Comparison of ENCODE assay signal across 25 cellular contexts in the genomic region with DNA sequence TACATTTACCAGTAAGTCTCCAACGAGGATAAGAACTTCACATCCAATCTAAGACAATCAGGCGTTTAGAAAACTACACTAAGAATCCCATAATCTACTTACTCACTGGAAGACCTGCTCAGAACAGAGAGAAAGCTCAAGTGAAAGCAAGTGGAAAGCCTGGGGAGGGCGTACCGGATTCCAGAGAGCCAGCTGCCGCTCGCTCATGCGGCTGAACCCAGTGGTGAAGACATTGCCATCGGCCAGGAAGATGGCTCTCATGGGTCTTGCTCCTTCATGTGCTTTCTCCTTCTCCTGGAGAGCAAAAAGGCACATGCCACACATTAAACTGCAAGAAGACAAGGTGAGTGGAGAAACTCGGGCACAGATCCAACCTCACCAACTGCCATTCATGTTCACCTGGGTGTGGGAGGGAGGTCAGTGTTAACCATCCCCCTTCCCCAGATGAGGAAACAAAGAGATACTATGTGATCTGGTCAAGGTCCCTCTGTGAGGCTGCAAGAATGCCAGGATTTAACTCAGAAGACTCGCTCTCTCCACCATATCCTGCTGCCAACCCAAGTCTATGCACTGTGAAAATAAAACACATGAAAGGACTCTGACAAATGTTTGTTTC. TPM values are rescaled to one million over a fixed set of nuclear protein-coding genes. Genes with fewer than 3 reads are reported as not detected.
DNase-seq lines count a peak whose midpoint lies in the region; ATAC-seq, FAIRE-seq and TF ChIP-seq lines count a peak whose summit lies in the region.
"Had no signal": no experiment of that assay in that cellular context is flagged by ENCODE, and none has a peak within 500 bp of the region (broad histone marks: within the 10 kb centered on the region; RNA-seq: fewer than 3 reads in every experiment).

No MANE protein-coding gene starts in this region.

- H3K9ac ChIP-seq in trophoblast cell (ENCODE audit: low read length) = no peak overlapping the region

- no peak for FAIRE-seq in D721Med (lab: Jason Lieb, UNC)
- FAIRE-seq: GM12892, islet of Langerhans had no signal

- peak overlapping the region; percentile 37 for H3K18ac ChIP-seq in trophoblast cell (ENCODE audit: low read length)

- DNase-seq in D721Med (ENCODE audit: insufficient read length, low spot score) = peak; percentile 72
- DNase-seq in NCI-H82 treated with DMSO at 0.1 percent for 48 hours (lab: John Stamatoyannopoulos, UW; ENCODE audit: unreplicated experiment) = peak; percentile 82
- no peak for DNase-seq in left lung
- DNase-seq in trophoblast cell = no peak
- DNase-seq in NK-92 treated with Interleukin-12 subunit alpha and Interleukin-12 subunit beta, amount 100 ng/mL, for 24 hours (lab: John Stamatoyannopoulos, UW) = no peak
- no peak for DNase-seq in NCI-H2171 treated with DMSO at 0.1 percent for 48 hours (lab: John Stamatoyannopoulos, UW)
- no peak for DNase-seq in NCI-H1930 (lab: John Stamatoyannopoulos, UW)
- DNase-seq in foreskin melanocyte = no peak
- DNase-seq: activated CD8-positive, alpha-beta memory T cell treated with anti-CD3 and anti-CD28 coated beads, Interleukin-2, amount 50 U/mL, for 4 hours; brain microvascular endothelial cell; C1 segment of cervical spinal cord; cortex of kidney; DMS53; KG1; mammary epithelial cell; NCI-H1694; NCI-H446; stimulated activated CD4-positive, alpha-beta T cell treated with anti-CD3 and anti-CD28 coated beads, Interleukin-4, amount 100 ng/mL, for 4 hours had no signal

- TF ChIP-seq CTCF in D721Med (IDR thresholded peaks at IDR 0.05; ENCODE audit: insufficient read depth, missing control alignments) (no peak), left lung (IDR thresholded peaks at IDR 0.05) (no peak)

- H3K27ac ChIP-seq in left lung (no peak overlapping the region), trophoblast cell (ENCODE audit: low read depth, low read length) (no peak overlapping the region)
- H3K27ac ChIP-seq: brain microvascular endothelial cell, hepatocyte, SK-N-MC, VCaP had no signal

- H3K79me1 ChIP-seq in trophoblast cell (ENCODE audit: low read length) = peaks cover 5% of the 10 kb centered on the region

- H3K4me1 ChIP-seq in left lung = peaks cover 0 to 10% of the 10 kb centered on the region in 2 donors
- H3K4me1 ChIP-seq in trophoblast cell (ENCODE audit: control insufficient read depth in 1 of 2, insufficient read depth in 2 of 2, low read length in 2 of 2) = peaks cover 0 to 2% of the 10 kb centered on the region in 2 experiments
- H3K4me1 ChIP-seq: HAP-1 had no signal

- no peak overlapping the region for H2AK5ac ChIP-seq in trophoblast cell (ENCODE audit: low read length)

- no peak overlapping the region for H4K12ac ChIP-seq in trophoblast cell (ENCODE audit: low read depth, low read length)

- no peak overlapping the region for H3K4ac ChIP-seq in trophoblast cell (ENCODE audit: low read depth, low read length)

- H3K14ac ChIP-seq in trophoblast cell (ENCODE audit: low read length) = no peak overlapping the region

- peak; percentile 23 for ATAC-seq in left lung

- H3K9me3 ChIP-seq in left lung = no peaks in the 10 kb centered on the region
- no peaks in the 10 kb centered on the region for H3K9me3 ChIP-seq in trophoblast cell (ENCODE audit: insufficient read depth, low read depth, low read length)
- H3K9me3 ChIP-seq: HAP-1 had no signal

- no peak overlapping the region for H3K4me3 ChIP-seq in left lung
- no peak overlapping the region for H3K4me3 ChIP-seq in trophoblast cell (ENCODE audit: low read depth, low read length)
- H3K4me3 ChIP-seq: HAP-1, hepatocyte, SK-N-MC had no signal

- no peak overlapping the region for H4K91ac ChIP-seq in trophoblast cell (ENCODE audit: low read depth, low read length)

- no CpG with 5 or more reads among the region's 10 CpGs for WGBS in trophoblast cell (ENCODE audit: extremely low coverage, insufficient coverage, insufficient read length)

- H2BK5ac ChIP-seq in trophoblast cell (ENCODE audit: low read depth, low read length, poor library complexity) = no peak overlapping the region

- no peak overlapping the region for H4K8ac ChIP-seq in trophoblast cell (ENCODE audit: low read depth, low read length)

- peaks cover 2% of the 10 kb centered on the region for H3K79me2 ChIP-seq in trophoblast cell (ENCODE audit: control insufficient read depth, insufficient read depth, low read length, poor library complexity)

- no peak overlapping the region for H2BK120ac ChIP-seq in trophoblast cell (ENCODE audit: insufficient read depth, low read length, poor library complexity)

- H3K23ac ChIP-seq in trophoblast cell (ENCODE audit: low read length) = no peak overlapping the region

- no peak overlapping the region for H3K4me2 ChIP-seq in trophoblast cell (ENCODE audit: low read length)
- H3K4me2 ChIP-seq: hepatocyte had no signal

- no peak overlapping the region for H2AFZ ChIP-seq in trophoblast cell (ENCODE audit: insufficient read depth, low read length, poor library complexity)
- H2AFZ ChIP-seq: hepatocyte had no signal

- no peak overlapping the region for H2BK12ac ChIP-seq in trophoblast cell (ENCODE audit: low read length)

- H3K36me3 ChIP-seq in left lung (peaks cover 0 to 83% of the 10 kb centered on the region in 2 donors), trophoblast cell (ENCODE audit: control insufficient read depth in 1 of 2, insufficient read depth in 2 of 2, low read length in 2 of 2) (peaks cover 27 to 39% of the 10 kb centered on the region in 2 experiments)

- no peaks in the 10 kb centered on the region for H3K27me3 ChIP-seq in left lung
- no peaks in the 10 kb centered on the region for H3K27me3 ChIP-seq in trophoblast cell (ENCODE audit: insufficient read depth, low read length)
- H3K27me3 ChIP-seq: brain microvascular endothelial cell, hepatocyte had no signal

- intact Hi-C loops in left lung (cut with DNase I) = no loop called here

RNA-seq across cellular contexts. Expression of a gene that starts 23.5 kb away (rescaled TPM):
- 10 to 100 TPM; 28.3 to 61.0 TPM for total RNA-seq in left lung
- polyA plus RNA-seq in trophoblast cell (2013) = 3.6 and 3.7 TPM in 2 replicates

RNA-seq across cellular contexts. Expression of a gene that starts 59.4 kb away (rescaled TPM):
- 10 to 100 TPM; 50.5 to 90.9 TPM for total RNA-seq in left lung
- polyA plus RNA-seq in trophoblast cell (2013) = 16.8 and 19.9 TPM in 2 replicates
- total RNA-seq: activated T-helper 2 cell treated with anti-CD3 and anti-CD28 coated beads, Interferon-gamma antibody, Interleukin-2, Interleukin-4, amounts not matched to agents 10 μg/mL and 5 μg/mL and 100 μg/mL, durations not matched to agents 14 hours and 24 hours and 36 hours had no signal
- polyA plus RNA-seq: mammary epithelial cell had no signal

Comparison
In these comparisons a context has a peak if more than half of its experiments do, and no peak if none do; other contexts are left out.
1. DNase-seq: peak in D721Med (single experiment) and NCI-H82 treated with DMSO at 0.1 percent for 48 hours (single experiment); none in left lung (0 of 2), trophoblast cell (0 of 2), NK-92 treated with Interleukin-12 subunit alpha and Interleukin-12 subunit beta, amount 100 ng/mL, for 24 hours (single experiment), NCI-H2171 treated with DMSO at 0.1 percent for 48 hours (single experiment), NCI-H1930 (0 of 2) and foreskin melanocyte (single experiment).